Comparison of ENCODE assay signal across 14 cellular contexts in genomic region chr2:23567382-23567781, GRCh38.
"Had no signal": no experiment of that assay in that cellular context is flagged by ENCODE, and none has a peak within 500 bp of the region (broad histone marks: within the 10 kb centered on the region; RNA-seq: fewer than 3 reads in every experiment).

No MANE protein-coding gene starts in this region.

- H3K27me3 Mint-ChIP-seq: activated CD4-positive, alpha-beta memory T cell treated with anti-CD3 and anti-CD28 coated beads for 36 hours; activated naive CD8-positive, alpha-beta T cell treated with anti-CD3 and anti-CD28 coated beads for 36 hours; T-cell had no signal

- H3K9me3 Mint-ChIP-seq: activated CD4-positive, alpha-beta memory T cell treated with anti-CD3 and anti-CD28 coated beads for 36 hours; activated naive CD8-positive, alpha-beta T cell treated with anti-CD3 and anti-CD28 coated beads for 36 hours; central memory CD8-positive, alpha-beta T cell; naive thymus-derived CD8-positive, alpha-beta T cell; T-cell; WTC11 had no signal

- H3K36me3 Mint-ChIP-seq: activated CD4-positive, alpha-beta memory T cell treated with anti-CD3 and anti-CD28 coated beads for 36 hours; activated CD8-positive, alpha-beta memory T cell treated with anti-CD3 and anti-CD28 coated beads, Interleukin-2, amount 10 ng/mL, durations not matched to agents 7 days and 5 days; activated naive CD8-positive, alpha-beta T cell treated with anti-CD3 and anti-CD28 coated beads for 36 hours; T-cell; WTC11 had no signal

- H3K79me2 ChIP-seq: hepatocyte had no signal

- H3K27ac ChIP-seq: body of pancreas, colonic mucosa, hepatocyte, neutrophil, SK-N-MC had no signal

- H3K27ac Mint-ChIP-seq: activated CD4-positive, alpha-beta memory T cell treated with anti-CD3 and anti-CD28 coated beads for 36 hours; activated CD8-positive, alpha-beta memory T cell treated with anti-CD3 and anti-CD28 coated beads, Interleukin-2, amount 10 ng/mL, durations not matched to agents 7 days and 5 days; activated naive CD8-positive, alpha-beta T cell treated with anti-CD3 and anti-CD28 coated beads for 36 hours; T-cell; WTC11 had no signal

- H3K36me3 ChIP-seq: colonic mucosa, neutrophil had no signal

- DNase-seq: activated CD4-positive, alpha-beta T cell treated with anti-CD3 and anti-CD28 coated beads for 4 hours; body of pancreas; colonic mucosa; mesenchymal stem cell had no signal

- H3K27me3 ChIP-seq: body of pancreas, colonic mucosa, hepatocyte had no signal

- H3K9me3 ChIP-seq: body of pancreas, colonic mucosa, neutrophil had no signal

- H3K4me2 ChIP-seq: hepatocyte had no signal

- H3K4me1 Mint-ChIP-seq: activated CD8-positive, alpha-beta memory T cell treated with anti-CD3 and anti-CD28 coated beads, Interleukin-2, amount 10 ng/mL, durations not matched to agents 7 days and 5 days; activated naive CD8-positive, alpha-beta T cell treated with anti-CD3 and anti-CD28 coated beads for 36 hours; central memory CD8-positive, alpha-beta T cell; naive thymus-derived CD8-positive, alpha-beta T cell; T-cell had no signal

- H3K4me3 Mint-ChIP-seq: activated CD4-positive, alpha-beta memory T cell treated with anti-CD3 and anti-CD28 coated beads for 36 hours; activated CD8-positive, alpha-beta memory T cell treated with anti-CD3 and anti-CD28 coated beads, Interleukin-2, amount 10 ng/mL, durations not matched to agents 7 days and 5 days; activated naive CD8-positive, alpha-beta T cell treated with anti-CD3 and anti-CD28 coated beads for 36 hours; central memory CD8-positive, alpha-beta T cell; naive thymus-derived CD8-positive, alpha-beta T cell; T-cell; WTC11 had no signal

- H3K4me1 ChIP-seq: colonic mucosa had no signal

- H3K4me3 ChIP-seq: body of pancreas, colonic mucosa, hepatocyte, SK-N-MC had no signal

- H2AFZ ChIP-seq: hepatocyte had no signal
